ENCODE assay signal across 9 cellular contexts in genomic region chr6:116461075-116461474, GRCh38. TPM values are rescaled to one million over a fixed set of nuclear protein-coding genes. Genes with fewer than 3 reads are reported as not detected.
A peak's percentile ranks its signal among the peaks of the same experiment; 100 is the strongest.
DNase-seq lines count a peak whose midpoint lies in the region; ATAC-seq and TF ChIP-seq lines count a peak whose summit lies in the region.
"Had no signal": no experiment of that assay in that cellular context is flagged by ENCODE, and none has a peak within 500 bp of the region (broad histone marks: within the 10 kb centered on the region; RNA-seq: fewer than 3 reads in every experiment).

Gene CALHM6, plus strand, starts transcription at chr6:116461375. Its CDS starts 555 bp downstream, at chr6:116461930.

- H3K36me3 ChIP-seq in mammary epithelial cell (ENCODE audit: insufficient read depth, low read length) = no peaks in the 10 kb centered on the region
- no peaks in the 10 kb centered on the region for H3K36me3 ChIP-seq in thyroid gland

- no peaks in the 10 kb centered on the region for H3K36me3 Mint-ChIP-seq in activated naive CD4-positive, alpha-beta T cell treated with anti-CD3 and anti-CD28 coated beads for 36 hours (ENCODE audit: low read depth)
- H3K36me3 Mint-ChIP-seq in memory B cell = no peaks in the 10 kb centered on the region

- TF ChIP-seq CTCF in mammary epithelial cell (conservative IDR thresholded peaks at IDR 0.05 in 1 of 2, IDR thresholded peaks at IDR 0.05 in 1 of 2; ENCODE audit: extremely low read depth in 1 of 2, insufficient read depth in 1 of 2, low read depth in 1 of 2, low read length in 2 of 2) = no peak
- TF ChIP-seq CTCF in thyroid gland (IDR thresholded peaks at IDR 0.05) = no peak

- H3K27me3 ChIP-seq in mammary epithelial cell (ENCODE audit: insufficient read depth, low read length) (no peaks in the 10 kb centered on the region), thyroid gland (no peaks in the 10 kb centered on the region)

- no peaks in the 10 kb centered on the region for H3K79me2 ChIP-seq in mammary epithelial cell (ENCODE audit: insufficient read depth, low read length)

- peak within 1 kb of the TSS; percentile 91 for H3K4me2 ChIP-seq in mammary epithelial cell (ENCODE audit: insufficient read depth, low read depth, low read length)

- dilution Hi-C loops in mammary epithelial cell (cut with HindIII; ENCODE audit: low sequenced_read_pairs) = no loop called here

- peak within 1 kb of the TSS; percentile 94 for H2AFZ ChIP-seq in mammary epithelial cell (ENCODE audit: low read depth, low read length)

- H3K9me3 ChIP-seq in mammary epithelial cell (replicated peaks; ENCODE audit: insufficient read depth, low read length) (no peaks in the 10 kb centered on the region), thyroid gland (no peaks in the 10 kb centered on the region)

- TF ChIP-seq POLR2A in thyroid gland (IDR thresholded peaks at IDR 0.05) = no peak

- peak within 1 kb of the TSS in 2 of 3 experiments; percentile 36 to 46 for H3K4me3 ChIP-seq in mammary epithelial cell (replicated peaks in 1 of 3; ENCODE audit: insufficient read depth in 1 of 3, low read depth in 2 of 3, low read length in 3 of 3)
- peak within 1 kb of the TSS in 2 of 3 donors; percentile 5 to 28 for H3K4me3 ChIP-seq in thyroid gland (replicated peaks in 1 of 3)

- in situ Hi-C loops in mammary epithelial cell (cut with MboI; ENCODE audit: low sequenced_read_pairs in 2 of 2) = no loop called here

- no TSS peak for BruUV-seq in mammary epithelial cell (replicated peaks; lab: Mats Ljungman, UMichigan)

- 100% methylated on average over 4 of the region's 4 CpGs for WGBS in mammary epithelial cell (ENCODE audit: low coverage, missing lambda C conversion rate)
- WGBS in thyroid gland, 2 donors = 83 to 88% methylated on average over 4 of the region's 4 CpGs

- peaks cover 22% of the 10 kb centered on the region for H3K27me3 Mint-ChIP-seq in activated naive CD4-positive, alpha-beta T cell treated with anti-CD3 and anti-CD28 coated beads for 36 hours (ENCODE audit: low read depth)
- H3K27me3 Mint-ChIP-seq in memory B cell = no peaks in the 10 kb centered on the region

- intact Hi-C loops in activated naive CD4-positive, alpha-beta T cell treated with anti-CD3 and anti-CD28 coated beads for 36 hours (cut with micrococcal nuclease) = loop anchor here (5.0 to 10.0 kb wide), 3 partner anchors 89 to 356 kb away; partner anchors contain the start of genes DSE and NT5DC1
- intact Hi-C loops in mammary epithelial cell (cut with micrococcal nuclease) = loop anchor here (5.0 kb wide), 1 partner anchor 36 kb away; no protein-coding TSS in a partner anchor
- intact Hi-C loops in thyroid gland (cut with DNase I) = no loop called here

- H4K20me1 ChIP-seq in mammary epithelial cell (ENCODE audit: insufficient read depth, low read length) = no peaks in the 10 kb centered on the region

- H3K27ac ChIP-seq in mammary epithelial cell (ENCODE audit: insufficient read depth, low read depth, low read length) = no peak within 1 kb of the TSS
- no peak within 1 kb of the TSS for H3K27ac ChIP-seq in thyroid gland

- DNase-seq in activated naive CD4-positive, alpha-beta T cell treated with anti-CD3 and anti-CD28 coated beads for 36 hours = no peak
- no peak for DNase-seq in activated naive CD4-positive, alpha-beta T cell (lab: John Stamatoyannopoulos, UW)
- no peak for DNase-seq in mammary epithelial cell
- no peak for DNase-seq in memory B cell (ENCODE audit: low spot score in 2 of 2)
- no peak for DNase-seq in thyroid gland
- no peak for DNase-seq in GOT3 (lab: John Stamatoyannopoulos, UW)
- no peak for DNase-seq in D341Med (ENCODE audit: low spot score)
- no peak for DNase-seq in A172 (ENCODE audit: low spot score)
- DNase-seq: NCI-H1417 treated with DMSO at 0.1 percent for 48 hours had no signal

- H3K4me1 ChIP-seq in mammary epithelial cell (ENCODE audit: insufficient read depth, low read length) (peaks cover 10% of the 10 kb centered on the region), thyroid gland (peaks cover 0 to 4% of the 10 kb centered on the region in 2 donors)

- H3K9ac ChIP-seq in mammary epithelial cell (ENCODE audit: insufficient read depth, low read length) = no peak within 1 kb of the TSS

- CTCF ChIA-PET in activated naive CD4-positive, alpha-beta T cell treated with anti-CD3 and anti-CD28 coated beads for 36 hours (lab: Charles Lee) = interaction anchor here (0.6 to 1.4 kb wide), 2 partner anchors 14 to 74 kb away, joined by 3 read pairs; no protein-coding TSS in a partner anchor
- CTCF ChIA-PET in mammary epithelial cell (lab: Charles Lee; ENCODE audit: low non-redundant PET) = no interaction called here

- peaks cover 20% of the 10 kb centered on the region for H3K4me1 Mint-ChIP-seq in activated naive CD4-positive, alpha-beta T cell treated with anti-CD3 and anti-CD28 coated beads for 36 hours (ENCODE audit: low read depth)
- peaks cover 29% of the 10 kb centered on the region for H3K4me1 Mint-ChIP-seq in memory B cell

- no peaks in the 10 kb centered on the region for H3K9me3 Mint-ChIP-seq in activated naive CD4-positive, alpha-beta T cell treated with anti-CD3 and anti-CD28 coated beads for 36 hours
- H3K9me3 Mint-ChIP-seq in memory B cell = no peaks in the 10 kb centered on the region

- ATAC-seq in memory B cell (ENCODE audit: low read depth) = no peak

- peak within 1 kb of the TSS; percentile 56 for H3K4me3 Mint-ChIP-seq in activated naive CD4-positive, alpha-beta T cell treated with anti-CD3 and anti-CD28 coated beads for 36 hours
- peak within 1 kb of the TSS; percentile 83 for H3K4me3 Mint-ChIP-seq in memory B cell

- no peak within 1 kb of the TSS for H3K27ac Mint-ChIP-seq in activated naive CD4-positive, alpha-beta T cell treated with anti-CD3 and anti-CD28 coated beads for 36 hours
- peak within 1 kb of the TSS; percentile 95 for H3K27ac Mint-ChIP-seq in memory B cell

RNA-seq across cellular contexts. Expression of gene CALHM6, which starts in this region (rescaled TPM):
- total RNA-seq in activated naive CD4-positive, alpha-beta T cell treated with anti-CD3 and anti-CD28 coated beads for 36 hours = 1 to 10 TPM; 3.1 to 3.4 TPM
- total RNA-seq in mammary epithelial cell (under 1 TPM; 0.66 to 0.67 TPM), thyroid gland (1 to 10 TPM; 1.3 to 2.9 (median 2.3) TPM)
- 0.61 TPM for polyA plus RNA-seq in mammary epithelial cell
- not detected for polyA minus RNA-seq in mammary epithelial cell
- not detected in 2 replicates for total RNA-seq in A172 (2014; rRNA removed; shearing (Covaris generic))
